In genomic region chr14:69149461-69150244, GRCh38 we compare ENCODE assay signal across 1 cellular context.
A peak's percentile ranks its signal among the peaks of the same experiment; 100 is the strongest.
TF ChIP-seq lines count a peak whose summit lies in the region.

No MANE protein-coding gene starts in this region.

TF ChIP-seq in K562, 482 proteins besides CTCF, POLR2A, EP300 and RAD21 (continued from another document):
- peak; percentile 48; the same call in 1 of the 2 replicates for TF ChIP-seq ZBTB40 (IDR thresholded peaks at IDR 0.05)
- TF ChIP-seq ZBTB40 (CRISPR knock-in tag; IDR thresholded peaks at IDR 0.05) = no peak
- TF ChIP-seq RAD51 (IDR thresholded peaks at IDR 0.05; ENCODE audit: borderline replicate concordance, low read depth) = 0 out of 2 replicates have a peak, but pooled peaks have one; percentile 8
- TF ChIP-seq ARID1B (IDR thresholded peaks at IDR 0.05) = peak; percentile 75
- no peak for TF ChIP-seq CREB5 (CRISPR knock-in tag; IDR thresholded peaks at IDR 0.05)
- TF ChIP-seq TCF3 (CRISPR knock-in tag; IDR thresholded peaks at IDR 0.05) = peak; percentile 52
- TF ChIP-seq NCOR1 (IDR thresholded peaks at IDR 0.05) = 0 out of 2 replicates have a peak, but pooled peaks have one; percentile 13
- no peak for TF ChIP-seq HIVEP1 (CRISPR knock-in tag; IDR thresholded peaks at IDR 0.05)
- peak; percentile 37 to 80; a peak in 2 of 4 replicates for TF ChIP-seq FOXA3 (CRISPR knock-in tag; conservative IDR thresholded peaks at IDR 0.05 in 1 of 2, IDR thresholded peaks at IDR 0.05 in 1 of 2)
- TF ChIP-seq FOXA1 (IDR thresholded peaks at IDR 0.05; ENCODE audit: borderline replicate concordance) = peak; percentile 78
- TF ChIP-seq WHSC1 (IDR thresholded peaks at IDR 0.05; ENCODE audit: low read length) = no peak
- TF ChIP-seq SMAD4 (CRISPR knock-in tag; conservative IDR thresholded peaks at IDR 0.05) = no peak
- TF ChIP-seq ZBTB8A (IDR thresholded peaks at IDR 0.05; ENCODE audit: partially characterized antibody) = no peak
- no peak for TF ChIP-seq ZNF592 (IDR thresholded peaks at IDR 0.05)
- 0 out of 4 replicates have a peak, but pooled peaks of 1 of the 2 experiments have one; percentile 25 for TF ChIP-seq FOXK2 (conservative IDR thresholded peaks at IDR 0.05 in 1 of 2, IDR thresholded peaks at IDR 0.05 in 1 of 2; ENCODE audit: low read depth in 2 of 2)
- peak; percentile 21; the same call in 1 of the 2 replicates for TF ChIP-seq TEAD4 (IDR thresholded peaks at IDR 0.05; ENCODE audit: low read length)
- TF ChIP-seq TEAD4 (CRISPR knock-in tag; IDR thresholded peaks at IDR 0.05; ENCODE audit: borderline replicate concordance) = no peak
- TF ChIP-seq DPF2 (IDR thresholded peaks at IDR 0.05) = peak; percentile 42
